In genomic region chr10:91238191-91238590, GRCh38 we compare ENCODE assay signal across 1 cellular context.
TF ChIP-seq lines count a peak whose summit lies in the region.

No MANE protein-coding gene starts in this region.

TF ChIP-seq in WTC11, 78 proteins besides CTCF, POLR2A, EP300 and RAD21 (continued from another document):
- TF ChIP-seq ZNF512 (CRISPR knock-in tag; IDR thresholded peaks at IDR 0.05; ENCODE audit: borderline replicate concordance) (no peak), ARID4B (CRISPR knock-in tag; IDR thresholded peaks at IDR 0.05; ENCODE audit: borderline replicate concordance) (no peak), SP1 (CRISPR knock-in tag; conservative IDR thresholded peaks at IDR 0.05) (no peak)
